ENCODE assay signal across 2 cellular contexts in the genomic region with DNA sequence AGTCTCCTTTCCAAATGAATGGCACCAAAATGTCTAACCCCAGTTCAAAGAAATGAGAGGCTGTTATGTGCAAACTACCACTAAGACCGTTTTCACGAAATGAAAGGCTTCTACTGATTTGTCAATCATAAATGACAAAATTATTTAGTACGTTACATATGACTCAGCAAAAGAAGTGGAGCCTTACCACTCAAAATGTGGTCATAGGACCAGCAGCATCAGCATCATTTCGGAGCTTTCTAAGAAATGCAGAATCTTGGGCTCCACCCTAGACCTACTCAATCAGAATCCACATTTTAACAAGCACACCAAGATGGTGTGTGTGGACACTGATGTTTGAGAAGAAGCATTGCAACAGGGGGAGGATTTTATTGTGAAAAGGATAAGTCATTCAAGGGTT.
A peak's percentile ranks its signal among the peaks of the same experiment; 100 is the strongest.
TF ChIP-seq lines count a peak whose summit lies in the region.

No MANE protein-coding gene starts in this region.

TF ChIP-seq in A549, 52 proteins besides CTCF, POLR2A, EP300 and RAD21:
- TF ChIP-seq MAFK (IDR thresholded peaks at IDR 0.05; ENCODE audit: partially characterized antibody) (peak; percentile 36), NFE2L2 (conservative IDR thresholded peaks at IDR 0.05; ENCODE audit: low read length) (0 out of 2 replicates have a peak, but pooled peaks have one; percentile 9)

TF ChIP-seq in K562, 482 proteins besides CTCF, POLR2A, EP300 and RAD21:
- peak; percentile 59 for TF ChIP-seq C11orf30 (IDR thresholded peaks at IDR 0.05; ENCODE audit: low read depth)
- peak; percentile 72 for TF ChIP-seq ZNF316 (IDR thresholded peaks at IDR 0.05)
- TF ChIP-seq MAFG (tag; conservative IDR thresholded peaks at IDR 0.05) = peak; percentile 79
- TF ChIP-seq NFE2 (IDR thresholded peaks at IDR 0.05; ENCODE audit: low read depth) = peak; percentile 57; the same call in 1 of the 2 replicates
- TF ChIP-seq NFE2L1 (tag; IDR thresholded peaks at IDR 0.05; ENCODE audit: borderline replicate concordance, low read depth) = peak; percentile 22; the same call in 1 of the 2 replicates
